ENCODE assay signal across 12 cellular contexts in the genomic region with DNA sequence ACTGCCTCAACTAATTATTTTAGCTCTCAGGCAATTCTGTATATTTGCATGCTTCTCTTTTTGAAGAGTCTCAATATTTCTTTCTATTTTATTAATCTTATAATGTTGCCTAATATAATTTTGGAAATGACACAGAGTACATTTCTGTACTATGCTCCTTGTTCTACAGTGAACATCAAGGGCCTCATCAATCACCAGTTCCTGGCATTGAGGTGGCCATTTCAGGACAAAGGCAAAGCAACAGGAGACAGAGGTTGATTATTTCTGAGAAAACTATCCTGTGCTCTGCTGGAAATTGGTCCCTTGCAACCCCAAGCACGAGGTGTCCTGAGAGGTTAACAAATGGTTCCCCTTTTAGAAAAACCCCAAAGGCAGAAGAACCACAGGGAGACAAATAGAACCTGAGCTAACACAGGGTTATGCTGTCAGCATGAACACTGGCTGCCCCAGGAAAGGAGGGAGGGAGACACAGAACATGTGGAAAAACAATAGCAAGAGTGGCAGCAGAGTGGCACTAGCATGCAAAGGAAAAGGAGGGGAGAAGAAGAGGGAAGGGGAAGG.
"Had no signal": no experiment of that assay in that cellular context is flagged by ENCODE, and none has a peak within 500 bp of the region (broad histone marks: within the 10 kb centered on the region; RNA-seq: fewer than 3 reads in every experiment).

No MANE protein-coding gene starts in this region.

- H3K27ac Mint-ChIP-seq: activated B cell treated with CpG ODN at 0.5 μM for 24 hours; activated CD8-positive, alpha-beta T cell treated with anti-CD3 and anti-CD28 coated beads for 36 hours; activated naive CD4-positive, alpha-beta T cell treated with anti-CD3 and anti-CD28 coated beads for 36 hours had no signal

- DNase-seq: activated B cell treated with CpG ODN at 0.5 μM for 24 hours; activated CD4-positive, alpha-beta T cell treated with anti-CD3 and anti-CD28 coated beads for 48 hours; activated CD8-positive, alpha-beta T cell treated with anti-CD3 and anti-CD28 coated beads for 36 hours; activated naive CD4-positive, alpha-beta T cell treated with anti-CD3 and anti-CD28 coated beads for 36 hours; activated T-cell treated with anti-CD3 and anti-CD28 coated beads, Interleukin-2, amount 50 U/mL, for 4 hours; body of pancreas; mesenchymal stem cell; naive thymus-derived CD8-positive, alpha-beta T cell; pancreas; right lobe of liver; small intestine; stimulated activated CD4-positive, alpha-beta T cell treated with anti-CD3 and anti-CD28 coated beads, Interleukin-4, amount 100 ng/mL, for 1 hour had no signal

- H3K9me3 Mint-ChIP-seq: activated B cell treated with CpG ODN at 0.5 μM for 24 hours; activated CD8-positive, alpha-beta T cell treated with anti-CD3 and anti-CD28 coated beads for 36 hours; activated naive CD4-positive, alpha-beta T cell treated with anti-CD3 and anti-CD28 coated beads for 36 hours; activated T-cell treated with anti-CD3 and anti-CD28 coated beads, Interleukin-2, amount 50 U/mL, for 4 hours; naive thymus-derived CD8-positive, alpha-beta T cell had no signal

- H3K36me3 Mint-ChIP-seq: naive thymus-derived CD8-positive, alpha-beta T cell had no signal

- H3K4me3 Mint-ChIP-seq: activated B cell treated with CpG ODN at 0.5 μM for 24 hours; activated CD8-positive, alpha-beta T cell treated with anti-CD3 and anti-CD28 coated beads for 36 hours; activated naive CD4-positive, alpha-beta T cell treated with anti-CD3 and anti-CD28 coated beads for 36 hours; activated T-cell treated with anti-CD3 and anti-CD28 coated beads, Interleukin-2, amount 50 U/mL, for 4 hours; naive thymus-derived CD8-positive, alpha-beta T cell had no signal

- ATAC-seq: activated CD8-positive, alpha-beta T cell treated with anti-CD3 and anti-CD28 coated beads for 36 hours; activated T-cell treated with anti-CD3 and anti-CD28 coated beads, Interleukin-2, amount 50 U/mL, for 4 hours; body of pancreas; naive thymus-derived CD8-positive, alpha-beta T cell; pancreas; right lobe of liver had no signal

- H3K27me3 Mint-ChIP-seq: activated B cell treated with CpG ODN at 0.5 μM for 24 hours; activated CD8-positive, alpha-beta T cell treated with anti-CD3 and anti-CD28 coated beads for 36 hours had no signal
